14 cellular contexts compared by ENCODE assay signal in the genomic region with DNA sequence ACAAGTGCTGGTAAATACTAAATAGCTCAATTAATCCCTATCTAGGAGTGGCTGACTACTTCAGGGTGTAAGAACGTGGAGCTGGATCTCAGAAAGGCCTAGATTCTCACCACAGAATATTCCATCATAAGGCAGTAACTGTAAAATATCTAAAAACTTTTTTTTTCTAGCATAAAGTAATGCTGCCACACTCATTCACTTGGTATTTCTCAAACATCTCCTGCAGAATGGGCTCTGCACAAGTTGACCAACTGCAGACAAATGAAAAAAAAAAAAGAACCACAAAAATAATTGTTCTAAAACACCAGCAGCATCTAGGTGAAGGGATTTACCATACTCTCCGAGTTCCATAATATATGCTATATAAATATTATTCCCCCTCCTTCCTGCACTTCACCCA. TPM values are rescaled to one million over a fixed set of nuclear protein-coding genes. Genes with fewer than 3 reads are reported as not detected.
DNase-seq lines count a peak whose midpoint lies in the region; ATAC-seq and TF ChIP-seq lines count a peak whose summit lies in the region.
"Had no signal": no experiment of that assay in that cellular context is flagged by ENCODE, and none has a peak within 500 bp of the region (broad histone marks: within the 10 kb centered on the region; RNA-seq: fewer than 3 reads in every experiment).

No MANE protein-coding gene starts in this region.

- TF ChIP-seq CTCF in neural crest cell (conservative IDR thresholded peaks at IDR 0.05): no peak

- H3K4me1 ChIP-seq in ACC112 (ENCODE audit: control insufficient read depth, insufficient read depth, low read length, unreplicated experiment): peaks cover 37% of the 10 kb centered on the region

- peak overlapping the region; percentile 89 for H3K4me3 ChIP-seq in ACC112 (ENCODE audit: low read depth, low read length)

- no peak overlapping the region for H3K27ac Mint-ChIP-seq in neural crest cell (ENCODE audit: unreplicated experiment)

- H3K27me3 ChIP-seq in ACC112 (ENCODE audit: insufficient read depth, low read length): no peaks in the 10 kb centered on the region

- H3K4me3 Mint-ChIP-seq in neural crest cell: peak overlapping the region; percentile 75

- no peaks in the 10 kb centered on the region for H3K79me2 ChIP-seq in ACC112 (ENCODE audit: control insufficient read depth, insufficient read depth, low read length, unreplicated experiment)

- H3K27ac ChIP-seq in ACC112 (ENCODE audit: low read depth, low read length): peak overlapping the region; percentile 85
- H3K27ac ChIP-seq: HL-60 had no signal

- H2AFZ ChIP-seq in ACC112 (ENCODE audit: low read length, unreplicated experiment): no peak overlapping the region

- no peaks in the 10 kb centered on the region for H3K36me3 ChIP-seq in ACC112 (ENCODE audit: insufficient read depth, low read length)

- no peaks in the 10 kb centered on the region for H3K36me3 Mint-ChIP-seq in neural crest cell (ENCODE audit: low read depth)

- no peaks in the 10 kb centered on the region for H3K9me3 Mint-ChIP-seq in neural crest cell
- H3K9me3 Mint-ChIP-seq: stimulated activated naive CD8-positive, alpha-beta T cell treated with anti-CD3 and anti-CD28 coated beads, Interleukin-15, Interleukin-2, amounts not matched to agents 100 ng/mL and 50 ng/mL, for 24 hours had no signal

- DNase-seq in HT1080 (ENCODE audit: low read depth) (peak; percentile 57), dedifferentiated amniotic fluid mesenchymal stem cell (ENCODE audit: extremely low spot score) (peak; percentile 64), neural crest cell (ENCODE audit: low read depth, low spot score) (no peak), NCI-H146 treated with DMSO at 0.1 percent for 48 hours (lab: John Stamatoyannopoulos, UW; ENCODE audit: unreplicated experiment) (no peak), NCI-H446 (lab: John Stamatoyannopoulos, UW) (no peak), NCI-H1436 (lab: John Stamatoyannopoulos, UW) (no peak)
- DNase-seq: GOT3, NCI-H2081 treated with DMSO at 0.1 percent for 48 hours had no signal

- H3K4me1 Mint-ChIP-seq in neural crest cell: peaks cover 11% of the 10 kb centered on the region

- peaks cover 91% of the 10 kb centered on the region for H3K27me3 Mint-ChIP-seq in neural crest cell (ENCODE audit: low read depth)
- H3K27me3 Mint-ChIP-seq: stimulated activated naive CD8-positive, alpha-beta T cell treated with anti-CD3 and anti-CD28 coated beads, Interleukin-15, Interleukin-2, amounts not matched to agents 100 ng/mL and 50 ng/mL, for 24 hours had no signal

- ATAC-seq in GM19455 (IDR thresholded peaks at IDR 0.05; ENCODE audit: unreplicated experiment): no peak

RNA-seq across cellular contexts. Expression of a gene that starts 9.0 kb away (rescaled TPM):
- 0.03 and 0.07 TPM in 2 replicates for total RNA-seq in HT1080 (2014; rRNA removed; shearing (Covaris generic))
- polyA plus RNA-seq in HT1080 (2015; cell fraction: cytosol; rRNA removed): 0.08 TPM in 1 of 2 replicates, not detected in the other
- 0.36 and 0.65 TPM in 2 replicates for polyA plus RNA-seq in HT1080 (2015; cell fraction: nucleus; rRNA removed)
- not detected in 2 replicates for total RNA-seq in neural crest cell
- total RNA-seq: Calu3, Right ventricle myocardium superior had no signal

RNA-seq across cellular contexts. Expression of a gene that starts 26.7 kb away (rescaled TPM):
- 0.40 TPM in 1 of 2 replicates, not detected in the other for total RNA-seq in HT1080 (2014; rRNA removed; shearing (Covaris generic))
- 0.03 and 0.07 TPM in 2 replicates for polyA plus RNA-seq in HT1080 (2015; cell fraction: cytosol; rRNA removed)
- polyA plus RNA-seq in HT1080 (2015; cell fraction: nucleus; rRNA removed): 0.33 TPM in 1 of 2 replicates, not detected in the other
- total RNA-seq in neural crest cell: not detected in 2 replicates
- total RNA-seq: Calu3 had no signal

RNA-seq across cellular contexts. Expression of a gene that starts 46.5 kb away (rescaled TPM):
- 3.9 and 4.2 TPM in 2 replicates for total RNA-seq in HT1080 (2014; rRNA removed; shearing (Covaris generic))
- 1.4 and 1.6 TPM in 2 replicates for polyA plus RNA-seq in HT1080 (2015; cell fraction: cytosol; rRNA removed)
- polyA plus RNA-seq in HT1080 (2015; cell fraction: nucleus; rRNA removed): 2.0 and 4.4 TPM in 2 replicates
- not detected in 2 replicates for total RNA-seq in neural crest cell

RNA-seq across cellular contexts. Expression of a gene that starts 51.3 kb away (rescaled TPM):
- 0.33 and 1.5 TPM in 2 replicates for total RNA-seq in HT1080 (2014; rRNA removed; shearing (Covaris generic))
- not detected in 2 replicates for polyA plus RNA-seq in HT1080 (2015; cell fraction: cytosol; rRNA removed)
- polyA plus RNA-seq in HT1080 (2015; cell fraction: nucleus; rRNA removed): 0.14 and 0.68 TPM in 2 replicates
- not detected in 2 replicates for total RNA-seq in neural crest cell
- total RNA-seq: Calu3 had no signal

Comparison
In these comparisons a context has a peak if more than half of its experiments do, and no peak if none do; other contexts are left out.
1. DNase-seq: peak in HT1080 (single experiment) and dedifferentiated amniotic fluid mesenchymal stem cell (single experiment); none in neural crest cell (single experiment), NCI-H146 treated with DMSO at 0.1 percent for 48 hours (single experiment), NCI-H446 (0 of 2) and NCI-H1436 (single experiment).